Comparison of ENCODE assay signal across 1 cellular context in genomic region chr4:139015948-139016451, GRCh38.
TF ChIP-seq lines count a peak whose summit lies in the region.

No MANE protein-coding gene starts in this region.

TF ChIP-seq in WTC11, 78 proteins besides CTCF, POLR2A, EP300 and RAD21 (continued from another document and continues in another):
- TF ChIP-seq AR (CRISPR knock-in tag; IDR thresholded peaks at IDR 0.05) (no peak), TP53 (CRISPR knock-in tag; IDR thresholded peaks at IDR 0.05) (no peak), HMGXB4 (CRISPR knock-in tag; IDR thresholded peaks at IDR 0.05) (no peak; the same call in 1 of the 2 replicates), ZMAT4 (CRISPR knock-in tag; IDR thresholded peaks at IDR 0.05) (no peak), ATF1 (CRISPR knock-in tag; IDR thresholded peaks at IDR 0.05) (peak; percentile 76; the same call in 1 of the 2 replicates), ZNF317 (CRISPR knock-in tag; IDR thresholded peaks at IDR 0.05; ENCODE audit: borderline replicate concordance, low read depth) (no peak; the same call in 1 of the 2 replicates), PRDM15 (CRISPR knock-in tag; IDR thresholded peaks at IDR 0.05) (no peak), PREB (CRISPR knock-in tag; IDR thresholded peaks at IDR 0.05; ENCODE audit: borderline replicate concordance) (no peak), ZBTB21 (CRISPR knock-in tag; IDR thresholded peaks at IDR 0.05; ENCODE audit: borderline replicate concordance) (no peak; the same call in 1 of the 2 replicates), ZNF263 (CRISPR knock-in tag; IDR thresholded peaks at IDR 0.05; ENCODE audit: low read depth) (0 out of 2 replicates have a peak, but pooled peaks have one; percentile 56), EMX1 (CRISPR knock-in tag; IDR thresholded peaks at IDR 0.05) (no peak), FOXK1 (CRISPR knock-in tag; IDR thresholded peaks at IDR 0.05) (peak; percentile 18), FOXP4 (CRISPR knock-in tag; IDR thresholded peaks at IDR 0.05) (no peak), E2F5 (CRISPR knock-in tag; IDR thresholded peaks at IDR 0.05) (peak; percentile 62; the same call in 1 of the 2 replicates), FOXP1 (CRISPR knock-in tag; IDR thresholded peaks at IDR 0.05; ENCODE audit: borderline replicate concordance) (peak; percentile 39; the same call in 1 of the 2 replicates), ZNF281 (CRISPR knock-in tag; IDR thresholded peaks at IDR 0.05) (no peak), IRF1 (CRISPR knock-in tag; IDR thresholded peaks at IDR 0.05) (no peak), TEAD4 (CRISPR knock-in tag; IDR thresholded peaks at IDR 0.05) (no peak), ETV6 (CRISPR knock-in tag; IDR thresholded peaks at IDR 0.05) (no peak), ZNF219 (CRISPR knock-in tag; IDR thresholded peaks at IDR 0.05; ENCODE audit: borderline replicate concordance) (no peak), MLX (CRISPR knock-in tag; IDR thresholded peaks at IDR 0.05) (0 out of 2 replicates have a peak, but pooled peaks have one; percentile 86), SP1 (CRISPR knock-in tag; conservative IDR thresholded peaks at IDR 0.05) (0 out of 2 replicates have a peak, but pooled peaks have one; percentile 11), ZNF532 (CRISPR knock-in tag; IDR thresholded peaks at IDR 0.05; ENCODE audit: borderline replicate concordance) (no peak), MYBL2 (CRISPR knock-in tag; IDR thresholded peaks at IDR 0.05) (no peak; the same call in 1 of the 2 replicates)
